8 cellular contexts compared by ENCODE assay signal in the genomic region with DNA sequence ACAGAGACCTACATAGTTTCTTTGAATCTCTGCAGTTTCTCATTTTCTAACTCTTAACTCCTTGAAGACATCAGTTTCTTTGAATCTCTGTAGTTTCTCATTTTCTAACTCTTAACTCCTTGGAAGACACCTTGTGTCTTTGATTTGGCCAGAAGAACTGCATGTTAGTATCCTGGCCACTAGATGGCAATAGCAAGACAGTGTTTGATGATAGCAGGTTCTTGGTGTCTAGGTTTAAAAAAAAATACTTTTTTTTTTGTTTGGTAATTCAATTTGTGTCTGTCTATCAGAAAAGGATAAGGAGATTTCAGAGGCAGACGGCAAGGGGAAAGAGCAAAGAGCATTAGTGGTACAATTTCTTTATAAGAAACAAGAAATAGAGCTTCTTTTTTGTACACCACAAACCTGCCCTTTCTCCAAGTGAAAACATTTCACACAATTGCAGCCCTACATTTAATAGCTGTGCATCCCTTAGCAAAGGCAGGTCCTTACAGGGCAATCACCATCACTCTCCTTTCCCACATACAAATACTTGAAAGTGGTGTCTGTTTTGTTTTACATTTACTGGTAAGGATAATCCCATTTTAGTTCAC.
DNase-seq lines count a peak whose midpoint lies in the region; ATAC-seq, FAIRE-seq and TF ChIP-seq lines count a peak whose summit lies in the region.

No MANE protein-coding gene starts in this region.

- no peak overlapping the region for H3K27ac ChIP-seq in upper lobe of right lung

- H3K4me3 ChIP-seq in adipocyte (ENCODE audit: low read length) (no peak overlapping the region), upper lobe of right lung (no peak overlapping the region)

- ATAC-seq in HG02623 (IDR thresholded peaks at IDR 0.05; ENCODE audit: unreplicated experiment): peak; percentile 78
- peak; percentile 68 for ATAC-seq in upper lobe of right lung

- no peak overlapping the region for H3K4me3 Mint-ChIP-seq in activated naive CD4-positive, alpha-beta T cell treated with anti-CD3 and anti-CD28 coated beads for 36 hours

- intact Hi-C loops in activated naive CD4-positive, alpha-beta T cell treated with anti-CD3 and anti-CD28 coated beads for 36 hours (cut with micrococcal nuclease): no loop called here
- intact Hi-C loops in upper lobe of right lung (cut with DNase I): no loop called here

- peak; percentile 4 for DNase-seq in activated naive CD4-positive, alpha-beta T cell treated with anti-CD3 and anti-CD28 coated beads for 36 hours
- DNase-seq in activated naive CD4-positive, alpha-beta T cell treated with anti-CD3 and anti-CD28 coated beads, Interleukin-2, amount 50 U/mL, for 16 hours: no peak
- DNase-seq in NCI-H146 (lab: John Stamatoyannopoulos, UW) (peak; percentile 64), adipocyte (ENCODE audit: low read depth) (peak; percentile 80), upper lobe of right lung (no peak)
- DNase-seq in activated CD4-positive, alpha-beta T cell treated with anti-CD3 and anti-CD28 coated beads for 1 hour: no peak

- H3K4me1 ChIP-seq in adipocyte (ENCODE audit: control insufficient read depth, insufficient read depth, low read length) (no peaks in the 10 kb centered on the region), upper lobe of right lung (no peaks in the 10 kb centered on the region)

- H3K36me3 ChIP-seq in adipocyte (ENCODE audit: control insufficient read depth, insufficient read depth, low read length, severe bottlenecking) (no peaks in the 10 kb centered on the region), upper lobe of right lung (no peaks in the 10 kb centered on the region)

- peak; percentile 95 for FAIRE-seq in islet of Langerhans (lab: Jason Lieb, UNC)

- TF ChIP-seq CTCF in upper lobe of right lung (IDR thresholded peaks at IDR 0.05): peak; percentile 70

- H3K36me3 Mint-ChIP-seq in activated naive CD4-positive, alpha-beta T cell treated with anti-CD3 and anti-CD28 coated beads for 36 hours (ENCODE audit: low read depth): no peaks in the 10 kb centered on the region

- H3K9ac ChIP-seq in adipocyte (ENCODE audit: low read length): no peak overlapping the region

- no peaks in the 10 kb centered on the region for H3K9me3 ChIP-seq in adipocyte (ENCODE audit: control insufficient read depth, low read length)
- H3K9me3 ChIP-seq in upper lobe of right lung: no peaks in the 10 kb centered on the region

- no peaks in the 10 kb centered on the region for H3K27me3 ChIP-seq in adipocyte (replicated peaks; ENCODE audit: control insufficient read depth, insufficient read depth, low read length)
- no peaks in the 10 kb centered on the region for H3K27me3 ChIP-seq in upper lobe of right lung

- no peaks in the 10 kb centered on the region for H3K27me3 Mint-ChIP-seq in activated naive CD4-positive, alpha-beta T cell treated with anti-CD3 and anti-CD28 coated beads for 36 hours (ENCODE audit: low read depth)

- H3K27ac Mint-ChIP-seq in activated naive CD4-positive, alpha-beta T cell treated with anti-CD3 and anti-CD28 coated beads for 36 hours: no peak overlapping the region

- CTCF ChIA-PET in activated naive CD4-positive, alpha-beta T cell treated with anti-CD3 and anti-CD28 coated beads for 36 hours (lab: Charles Lee): interaction anchor here (0.7 to 1.0 kb wide), 2 partner anchors 871 to 1756 kb away, joined by 3 read pairs; no protein-coding TSS in a partner anchor

- H3K4me1 Mint-ChIP-seq in activated naive CD4-positive, alpha-beta T cell treated with anti-CD3 and anti-CD28 coated beads for 36 hours (ENCODE audit: low read depth): no peaks in the 10 kb centered on the region

- peaks cover 7% of the 10 kb centered on the region for H3K9me3 Mint-ChIP-seq in activated naive CD4-positive, alpha-beta T cell treated with anti-CD3 and anti-CD28 coated beads for 36 hours

Comparison
In these comparisons a context has a peak if more than half of its experiments do, and no peak if none do; other contexts are left out.
1. DNase-seq: peak in activated naive CD4-positive, alpha-beta T cell treated with anti-CD3 and anti-CD28 coated beads for 36 hours (single experiment), NCI-H146 (single experiment) and adipocyte (single experiment); none in activated naive CD4-positive, alpha-beta T cell treated with anti-CD3 and anti-CD28 coated beads, Interleukin-2, amount 50 U/mL, for 16 hours (single experiment), upper lobe of right lung (single experiment) and activated CD4-positive, alpha-beta T cell treated with anti-CD3 and anti-CD28 coated beads for 1 hour (single experiment).